ENCODE assay signal across 10 cellular contexts in the genomic region with DNA sequence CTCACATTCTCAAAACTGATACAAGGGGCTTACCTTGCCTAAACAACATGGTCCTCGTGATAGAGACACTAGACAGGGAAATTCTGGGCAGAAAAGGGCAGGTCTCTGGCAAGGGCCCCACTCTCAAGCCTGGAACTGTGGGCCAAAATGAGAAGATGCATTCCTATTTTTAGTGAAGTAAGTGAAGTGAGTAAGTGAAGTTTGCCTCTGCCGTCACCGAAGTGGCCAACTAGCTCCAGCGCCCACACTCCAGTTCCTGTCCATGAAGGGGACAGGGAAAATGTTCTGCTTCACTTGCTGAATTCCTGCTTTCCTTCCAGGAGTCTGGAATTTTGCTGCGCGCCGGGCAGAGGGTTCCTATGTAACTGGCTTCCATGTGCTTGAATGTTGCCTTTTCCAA.
"Had no signal": no experiment of that assay in that cellular context is flagged by ENCODE, and none has a peak within 500 bp of the region (broad histone marks: within the 10 kb centered on the region; RNA-seq: fewer than 3 reads in every experiment).

No MANE protein-coding gene starts in this region.

- H3K4me1 ChIP-seq: colonic mucosa, parathyroid adenoma, uterus had no signal

- ATAC-seq: activated CD4-positive, alpha-beta T cell treated with anti-CD3 and anti-CD28 coated beads for 36 hours had no signal

- H3K9ac ChIP-seq: parathyroid adenoma had no signal

- H2AFZ ChIP-seq: parathyroid adenoma had no signal

- H3K36me3 ChIP-seq: cardiac muscle cell, colonic mucosa, uterus, WERI-Rb-1 had no signal

- H3K79me2 ChIP-seq: parathyroid adenoma had no signal

- H3K9me3 ChIP-seq: colonic mucosa, uterus had no signal

- H3K27ac ChIP-seq: cardiac muscle cell, colonic mucosa, parathyroid adenoma, uterus, WERI-Rb-1 had no signal

- H3K4me3 ChIP-seq: cardiac muscle cell, colonic mucosa, uterus had no signal

- H3K27me3 ChIP-seq: cardiac muscle cell, colonic mucosa, uterus had no signal

- DNase-seq: activated CD4-positive, alpha-beta memory T cell treated with anti-CD3 and anti-CD28 coated beads, Interleukin-2, amount 10 ng/mL, durations not matched to agents 7 days and 5 days; activated naive CD8-positive, alpha-beta T cell treated with anti-CD3 and anti-CD28 coated beads, Interleukin-2, amount 10 ng/mL, durations not matched to agents 7 days and 5 days; colonic mucosa; midbrain; naive B cell; uterus; WERI-Rb-1 had no signal
